In genomic region chr1:1511533-1512285, GRCh38 we compare ENCODE assay signal across 1 cellular context.
TF ChIP-seq lines count a peak whose summit lies in the region.

ATAD3A (plus strand) TSS chr1:1512162; CDS start chr1:1512269, 107 bp downstream.

TF ChIP-seq in K562, 482 proteins besides CTCF, POLR2A, EP300 and RAD21 (continued from another document and continues in another):
- TF ChIP-seq NKRF (IDR thresholded peaks at IDR 0.05; ENCODE audit: borderline replicate concordance): peak; percentile 96
- TF ChIP-seq RBM22 (IDR thresholded peaks at IDR 0.05; ENCODE audit: low read depth, low read length, poor library complexity, severe bottlenecking): peak; percentile 83
- TF ChIP-seq EHMT2 (IDR thresholded peaks at IDR 0.05): no peak
- peak; percentile 46 for TF ChIP-seq FOS (IDR thresholded peaks at IDR 0.05; ENCODE audit: extremely low read depth, insufficient read length)
- no peak for TF ChIP-seq NR0B1 (IDR thresholded peaks at IDR 0.05; ENCODE audit: partially characterized antibody)
- TF ChIP-seq CGGBP1 (CRISPR knock-in tag; IDR thresholded peaks at IDR 0.05): peak; percentile 5; the same call in 1 of the 2 replicates
- peak; percentile 47 for TF ChIP-seq SMAD1 (IDR thresholded peaks at IDR 0.05; ENCODE audit: low read depth, low read length, partially characterized antibody)
- TF ChIP-seq ZBTB40 (IDR thresholded peaks at IDR 0.05): peak; percentile 76
- no peak for TF ChIP-seq ZBTB40 (CRISPR knock-in tag; IDR thresholded peaks at IDR 0.05)
- TF ChIP-seq MCM7 (IDR thresholded peaks at IDR 0.05): no peak
- no peak for TF ChIP-seq MEF2A (IDR thresholded peaks at IDR 0.05; ENCODE audit: control insufficient read depth, low read depth, low read length)
- no peak for TF ChIP-seq THRA (IDR thresholded peaks at IDR 0.05)
- peak; percentile 97 for TF ChIP-seq ARID4B (CRISPR knock-in tag; IDR thresholded peaks at IDR 0.05)
- no peak for TF ChIP-seq CC2D1A (IDR thresholded peaks at IDR 0.05)
- TF ChIP-seq STAT5A (IDR thresholded peaks at IDR 0.05; ENCODE audit: borderline replicate concordance, low read length): no peak; the same call in 1 of the 2 replicates
- TF ChIP-seq SRSF7 (optimal IDR thresholded peaks at IDR 0.05; ENCODE audit: low read depth, low read length): no peak
- 0 out of 2 replicates have a peak, but pooled peaks have one; percentile 56 for TF ChIP-seq ZSCAN29 (IDR thresholded peaks at IDR 0.05)
- peak; percentile 79; the same call in 1 of the 2 replicates for TF ChIP-seq CBX1 (IDR thresholded peaks at IDR 0.05; ENCODE audit: low read depth)
- no peak for TF ChIP-seq ZBTB34 (CRISPR knock-in tag; IDR thresholded peaks at IDR 0.05)
- peak; percentile 75 for TF ChIP-seq POLR2H (tag; IDR thresholded peaks at IDR 0.05; ENCODE audit: low read depth)
- no peak for TF ChIP-seq ESRRB (CRISPR knock-in tag; IDR thresholded peaks at IDR 0.05; ENCODE audit: borderline replicate concordance)
- TF ChIP-seq ZNF76 (CRISPR knock-in tag; IDR thresholded peaks at IDR 0.05; ENCODE audit: borderline replicate concordance): no peak
- TF ChIP-seq E2F6 (IDR thresholded peaks at IDR 0.05; ENCODE audit: borderline replicate concordance in 1 of 2, extremely low read depth in 1 of 2, insufficient read depth in 1 of 2, insufficient read length in 1 of 2, low read depth in 1 of 2, low read length in 1 of 2, poor library complexity in 1 of 2, severe bottlenecking in 1 of 2): peak; percentile 82 to 85
- peak; percentile 76; the same call in 1 of the 2 replicates for TF ChIP-seq JUN (IDR thresholded peaks at IDR 0.05; ENCODE audit: borderline replicate concordance, low read depth, low read length)
- TF ChIP-seq JUN (CRISPR knock-in tag; IDR thresholded peaks at IDR 0.05; ENCODE audit: borderline replicate concordance): no peak
- peak; percentile 74 for TF ChIP-seq PML (IDR thresholded peaks at IDR 0.05; ENCODE audit: low read length)
- no peak for TF ChIP-seq BDP1 (IDR thresholded peaks at IDR 0.05; ENCODE audit: insufficient read depth, insufficient read length)
- TF ChIP-seq ZNF511 (CRISPR knock-in tag; IDR thresholded peaks at IDR 0.05): peak; percentile 88; the same call in 1 of the 2 replicates
- peak; percentile 98 for TF ChIP-seq RBM25 (IDR thresholded peaks at IDR 0.05; ENCODE audit: low read depth, low read length, severe bottlenecking)
- peak; percentile 73 for TF ChIP-seq VEZF1 (CRISPR knock-in tag; IDR thresholded peaks at IDR 0.05)
- no peak for TF ChIP-seq NCOA6 (IDR thresholded peaks at IDR 0.05)
- TF ChIP-seq RBM34 (IDR thresholded peaks at IDR 0.05; ENCODE audit: borderline replicate concordance, insufficient read depth, low read length): peak; percentile 84; the same call in 1 of the 2 replicates
- TF ChIP-seq ZNF696 (CRISPR knock-in tag; conservative IDR thresholded peaks at IDR 0.05): no peak
